ENCODE assay signal across 1 cellular context in genomic region chr19:50668416-50669318, GRCh38.
TF ChIP-seq lines count a peak whose summit lies in the region.

No MANE protein-coding gene starts in this region.

TF ChIP-seq in H1, 55 proteins besides CTCF, POLR2A, EP300 and RAD21:
- TF ChIP-seq CHD2 (IDR thresholded peaks at IDR 0.05; ENCODE audit: low read length) (no peak), ZNF274 (IDR thresholded peaks at IDR 0.05; ENCODE audit: borderline replicate concordance, extremely low read depth, low read length) (no peak), SAP30 (IDR thresholded peaks at IDR 0.05; ENCODE audit: insufficient read depth, insufficient replicate concordance, low read length) (no peak)
